28 cellular contexts compared by ENCODE assay signal in genomic region chr2:96894151-96894531, GRCh38.
"Had no signal": no experiment of that assay in that cellular context is flagged by ENCODE, and none has a peak within 500 bp of the region (broad histone marks: within the 10 kb centered on the region; RNA-seq: fewer than 3 reads in every experiment).

No MANE protein-coding gene starts in this region.

- ATAC-seq: heart left ventricle; lower lobe of right lung; naive thymus-derived CD4-positive, alpha-beta T cell had no signal

- H3K4me3 Mint-ChIP-seq: endodermal cell; memory B cell; nephron progenitor cell; stimulated activated memory B cell treated with anti-CD40 and anti-IgM and Interleukin-4, amounts not matched to agents 10 μg/mL and 1 μg/mL and 100 μg/mL, for 72 hours had no signal

- H3K27ac ChIP-seq: colonic mucosa, lower lobe of right lung, neutrophil, psoas muscle, right lobe of liver, spleen, stomach, thyroid gland, upper lobe of left lung, vagina had no signal

- DNase-seq: cerebellar nuclear complex; colonic mucosa; dermis blood vessel endothelial cell; effector CD4-positive, alpha-beta T cell; endodermal cell; foreskin melanocyte; heart left ventricle; hypothalamus; kidney glomerular epithelial cell; lower lobe of right lung; naive thymus-derived CD4-positive, alpha-beta T cell; nephron progenitor cell; retina; right lobe of liver; spleen; stimulated activated CD4-positive, alpha-beta T cell treated with anti-CD3 and anti-CD28 coated beads, Interleukin-15, amount 100 ng/mL, for 24 hours; stimulated activated CD4-positive, alpha-beta T cell treated with anti-CD3 and anti-CD28 coated beads, Interleukin-1b, Interleukin-23, amount 100 ng/mL, for 48 hours; stimulated activated CD4-positive, alpha-beta T cell treated with anti-CD3 and anti-CD28 coated beads, Interleukin-4, amount 100 ng/mL, for 24 hours; stomach; thyroid gland had no signal

- H3K27ac Mint-ChIP-seq: endodermal cell; memory B cell; stimulated activated memory B cell treated with anti-CD40 and anti-IgM and Interleukin-4, amounts not matched to agents 10 μg/mL and 1 μg/mL and 100 μg/mL, for 72 hours had no signal

- H3K27me3 ChIP-seq: colonic mucosa, heart left ventricle, right lobe of liver, spleen, stomach, thyroid gland, upper lobe of left lung, vagina had no signal

- H3K36me3 ChIP-seq: colonic mucosa, heart left ventricle, lower lobe of right lung, neutrophil, right lobe of liver, stomach, thyroid gland, upper lobe of left lung, vagina had no signal

- FAIRE-seq: endothelial cell of umbilical vein, islet of Langerhans had no signal

- H3K4me3 ChIP-seq: colonic mucosa, heart left ventricle, lower lobe of right lung, psoas muscle, right lobe of liver, spleen, stomach, thyroid gland, upper lobe of left lung, vagina had no signal

- H3K9me3 ChIP-seq: colonic mucosa, heart left ventricle, lower lobe of right lung, neutrophil, psoas muscle, right lobe of liver, spleen, stomach, thyroid gland, upper lobe of left lung, vagina had no signal

- H3K4me1 ChIP-seq: right lobe of liver had no signal

- H3K27me3 Mint-ChIP-seq: memory B cell; naive thymus-derived CD4-positive, alpha-beta T cell; stimulated activated memory B cell treated with anti-CD40 and anti-IgM and Interleukin-4, amounts not matched to agents 10 μg/mL and 1 μg/mL and 100 μg/mL, for 72 hours had no signal

- H3K9me3 Mint-ChIP-seq: endodermal cell; memory B cell; nephron progenitor cell; stimulated activated memory B cell treated with anti-CD40 and anti-IgM and Interleukin-4, amounts not matched to agents 10 μg/mL and 1 μg/mL and 100 μg/mL, for 72 hours had no signal

- H3K36me3 Mint-ChIP-seq: memory B cell; naive thymus-derived CD4-positive, alpha-beta T cell; stimulated activated memory B cell treated with anti-CD40 and anti-IgM and Interleukin-4, amounts not matched to agents 10 μg/mL and 1 μg/mL and 100 μg/mL, for 72 hours had no signal
